14 cellular contexts compared by ENCODE assay signal in the genomic region with DNA sequence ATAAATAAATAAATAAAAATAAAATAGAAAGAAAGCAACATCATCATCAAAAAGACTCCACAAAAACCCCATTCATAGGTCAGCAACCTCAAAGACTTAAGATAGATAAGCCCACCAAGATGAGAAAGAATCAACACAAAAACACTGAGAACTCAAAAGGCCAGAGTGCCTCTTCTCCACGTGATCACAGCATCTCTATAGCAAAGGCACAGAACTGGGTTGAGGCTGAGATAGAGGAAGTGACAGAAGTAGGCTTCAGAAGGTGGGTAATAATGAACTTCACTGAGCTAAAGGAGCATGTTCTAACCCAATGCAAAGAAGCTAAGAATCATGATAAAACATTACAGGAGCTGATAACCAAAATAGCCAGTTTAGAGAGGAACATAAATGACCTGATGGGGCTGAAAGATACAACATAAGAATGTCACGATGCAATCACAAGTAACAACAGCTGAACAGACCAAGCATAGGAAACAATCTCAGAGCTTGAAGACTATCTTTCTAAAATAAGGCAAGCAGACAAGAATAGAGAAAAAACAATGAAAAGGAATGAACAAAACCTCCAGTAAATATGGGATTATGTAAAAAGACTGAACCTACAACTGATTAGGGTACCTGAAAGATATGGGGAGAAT. TPM values are rescaled to one million over a fixed set of nuclear protein-coding genes. Genes with fewer than 3 reads are reported as not detected.
DNase-seq lines count a peak whose midpoint lies in the region; ATAC-seq and TF ChIP-seq lines count a peak whose summit lies in the region.
"Had no signal": no experiment of that assay in that cellular context is flagged by ENCODE, and none has a peak within 500 bp of the region (broad histone marks: within the 10 kb centered on the region; RNA-seq: fewer than 3 reads in every experiment).

No MANE protein-coding gene starts in this region.

- intact Hi-C loops in Calu3 (cut with micrococcal nuclease; ENCODE audit: unreplicated experiment) (no loop called here), OCI-LY7 (cut with micrococcal nuclease; ENCODE audit: unreplicated experiment) (no loop called here), body of pancreas (cut with DNase I) (no loop called here)

- no peaks in the 10 kb centered on the region for H3K36me3 Mint-ChIP-seq in Calu3 (ENCODE audit: insufficient read depth, unreplicated experiment)
- H3K36me3 Mint-ChIP-seq in chondrocyte (ENCODE audit: low read depth) = peaks cover 6% of the 10 kb centered on the region
- H3K36me3 Mint-ChIP-seq: activated naive CD4-positive, alpha-beta T cell treated with anti-CD3 and anti-CD28 coated beads, Interleukin-2, amount 50 U/mL, for 72 hours had no signal

- H3K36me3 ChIP-seq in OCI-LY7 (ENCODE audit: insufficient read depth, low read length) (peaks cover 35% of the 10 kb centered on the region), body of pancreas (replicated peaks in 1 of 2; ENCODE audit: insufficient read depth in 1 of 2, low read depth in 2 of 2) (no peaks in the 10 kb centered on the region)
- H3K36me3 ChIP-seq: BE2C had no signal

- H3K27me3 Mint-ChIP-seq in Calu3 (ENCODE audit: unreplicated experiment) = no peaks in the 10 kb centered on the region
- no peaks in the 10 kb centered on the region for H3K27me3 Mint-ChIP-seq in chondrocyte (ENCODE audit: low read depth)

- peaks cover 24% of the 10 kb centered on the region for H3K4me1 Mint-ChIP-seq in Calu3 (ENCODE audit: low read depth, unreplicated experiment)
- H3K4me1 Mint-ChIP-seq in chondrocyte (ENCODE audit: low read depth) = peaks cover 36% of the 10 kb centered on the region

- no peaks in the 10 kb centered on the region for H3K9me3 Mint-ChIP-seq in Calu3 (ENCODE audit: low read depth, unreplicated experiment)
- H3K9me3 Mint-ChIP-seq in chondrocyte (ENCODE audit: low read depth) = peaks cover 12% of the 10 kb centered on the region
- H3K9me3 Mint-ChIP-seq: activated naive CD4-positive, alpha-beta T cell treated with anti-CD3 and anti-CD28 coated beads, Interleukin-2, amount 50 U/mL, for 72 hours; T-helper 2 cell treated with Interferon-gamma antibody and Interleukin-4, amounts not matched to agents 5 μg/mL and 100 μg/mL, for 36 hours had no signal

- peaks cover 49% of the 10 kb centered on the region for H3K79me2 ChIP-seq in OCI-LY7 (ENCODE audit: insufficient read depth, low read depth, low read length)

- H3K27ac ChIP-seq in OCI-LY7 (ENCODE audit: low read depth, low read length, poor library complexity, severe bottlenecking) = peak overlapping the region; percentile 30
- no peak overlapping the region for H3K27ac ChIP-seq in body of pancreas

- BruUV-seq in Calu3 (replicated peaks; lab: Mats Ljungman, UMichigan) (no TSS peak), OCI-LY7 (replicated peaks; lab: Mats Ljungman, UMichigan) (no TSS peak)

- H4K20me1 ChIP-seq in OCI-LY7 (ENCODE audit: insufficient read depth, low read length) = no peaks in the 10 kb centered on the region

- TF ChIP-seq CTCF in AG10803 (conservative IDR thresholded peaks at IDR 0.05; ENCODE audit: low read length) = no peak
- no peak for TF ChIP-seq CTCF in Calu3 (IDR thresholded peaks at IDR 0.05; ENCODE audit: unreplicated experiment)
- TF ChIP-seq CTCF in OCI-LY7 (conservative IDR thresholded peaks at IDR 0.05; ENCODE audit: low read length) = no peak
- no peak for TF ChIP-seq CTCF in chondrocyte (IDR thresholded peaks at IDR 0.05)
- TF ChIP-seq CTCF in body of pancreas (IDR thresholded peaks at IDR 0.05) = no peak

- peak overlapping the region; percentile 50 for H3K4me2 ChIP-seq in OCI-LY7 (ENCODE audit: low read length)

- H3K27me3 ChIP-seq in body of pancreas = no peaks in the 10 kb centered on the region
- H3K27me3 ChIP-seq: BE2C had no signal

- DNase-seq in AG10803 (ENCODE audit: low read depth) (peak; percentile 46), Calu3 (no peak), OCI-LY7 (ENCODE audit: low spot score) (peak; percentile 65), chondrocyte (ENCODE audit: low spot score) (no peak), cerebellum (ENCODE audit: low spot score) (no peak), body of pancreas (no peak), NCI-H774 (lab: John Stamatoyannopoulos, UW) (no peak), NCI-H2196 treated with DMSO at 0.1 percent for 48 hours (lab: John Stamatoyannopoulos, UW; ENCODE audit: unreplicated experiment) (no peak)
- DNase-seq: activated CD4-positive, alpha-beta T cell treated with anti-CD3 and anti-CD28 coated beads, Interleukin-2, amount 50 U/mL, for 48 hours; BE2C; PC-3 had no signal

- ATAC-seq in body of pancreas = no peak
- ATAC-seq: activated naive CD4-positive, alpha-beta T cell treated with anti-CD3 and anti-CD28 coated beads, Interleukin-2, amount 50 U/mL, for 72 hours; PC-3 had no signal

- H3K4me3 Mint-ChIP-seq in Calu3 (ENCODE audit: low read depth, unreplicated experiment) = no peak overlapping the region
- no peak overlapping the region for H3K4me3 Mint-ChIP-seq in chondrocyte (ENCODE audit: unreplicated experiment)
- H3K4me3 Mint-ChIP-seq: T-helper 2 cell treated with Interferon-gamma antibody and Interleukin-4, amounts not matched to agents 5 μg/mL and 100 μg/mL, for 36 hours had no signal

- TF ChIP-seq POLR2A in body of pancreas (IDR thresholded peaks at IDR 0.05) = no peak

- H3K27ac Mint-ChIP-seq in Calu3 (ENCODE audit: unreplicated experiment) (peak overlapping the region; percentile 76), chondrocyte (ENCODE audit: unreplicated experiment) (peak overlapping the region; percentile 80)
- H3K27ac Mint-ChIP-seq: activated naive CD4-positive, alpha-beta T cell treated with anti-CD3 and anti-CD28 coated beads, Interleukin-2, amount 50 U/mL, for 72 hours; T-helper 2 cell treated with Interferon-gamma antibody and Interleukin-4, amounts not matched to agents 5 μg/mL and 100 μg/mL, for 36 hours had no signal

- CTCF ChIA-PET in Calu3 (lab: Charles Lee) = interaction anchor here (1.1 kb wide), 1 partner anchor 15 kb away, joined by 3 read pairs; no protein-coding TSS in a partner anchor
- CTCF ChIA-PET in OCI-LY7 (lab: Charles Lee; ENCODE audit: unreplicated experiment) = no interaction called here

- peaks cover 23% of the 10 kb centered on the region for H3K4me1 ChIP-seq in OCI-LY7 (ENCODE audit: insufficient read depth, low read length, poor library complexity, severe bottlenecking)
- no peaks in the 10 kb centered on the region for H3K4me1 ChIP-seq in body of pancreas
- H3K4me1 ChIP-seq: BE2C had no signal

- H3K9me2 ChIP-seq in OCI-LY7 (ENCODE audit: insufficient read depth, low read length) = no peaks in the 10 kb centered on the region

- H3K4me3 ChIP-seq in AG10803 (ENCODE audit: low read length) (no peak overlapping the region), OCI-LY7 (ENCODE audit: low read depth, low read length, poor library complexity, severe bottlenecking) (peak overlapping the region; percentile 33), body of pancreas (no peak overlapping the region)

- no peaks in the 10 kb centered on the region for H3K9me3 ChIP-seq in OCI-LY7 (ENCODE audit: low read length)
- no peaks in the 10 kb centered on the region for H3K9me3 ChIP-seq in body of pancreas
- H3K9me3 ChIP-seq: BE2C had no signal

- H2AFZ ChIP-seq in OCI-LY7 (ENCODE audit: low read length) = no peak overlapping the region

- POLR2A ChIA-PET in OCI-LY7 (lab: Charles Lee) = interaction anchor here (0.6 to 3.1 kb wide), 6 partner anchors 10 to 278 kb away, joined by 3 to 16 read pairs (median 3); no protein-coding TSS in a partner anchor

- 83 to 87% methylated on average over 2 of the region's 2 CpGs for WGBS in body of pancreas, 2 donors

RNA-seq across cellular contexts. Expression of a gene that starts 26.4 kb away (rescaled TPM):
- 35.6 and 48.8 TPM in 2 replicates for total RNA-seq in Calu3 (2022)
- 53.9 and 56.3 TPM in 2 replicates for total RNA-seq in OCI-LY7 (2014; rRNA removed; shearing (Covaris generic))
- total RNA-seq in OCI-LY7 (2022) = 49.0 and 60.3 TPM in 2 replicates
- total RNA-seq in chondrocyte = 25.7 to 28.9 TPM (median 26.9 TPM) in 3 replicates
- 53.1 TPM for total RNA-seq in cerebellum
- 10 to 100 TPM; 15.8 to 25.2 TPM for total RNA-seq in body of pancreas

RNA-seq across cellular contexts. Expression of a gene that starts 52.2 kb away (rescaled TPM):
- total RNA-seq in Calu3 (2022) = 0.47 TPM in 1 of 2 replicates, not detected in the other
- not detected in 2 replicates for total RNA-seq in OCI-LY7 (2014; rRNA removed; shearing (Covaris generic))
- total RNA-seq in OCI-LY7 (2022) = not detected in 2 replicates
- not detected in 3 replicates for total RNA-seq in chondrocyte
- 0.36 TPM for total RNA-seq in cerebellum
- total RNA-seq in body of pancreas = 1 to 10 TPM; 1.0 to 9.6 TPM
- total RNA-seq: activated naive CD4-positive, alpha-beta T cell treated with anti-CD3 and anti-CD28 coated beads, Interleukin-2, amount 50 U/mL, for 72 hours; PC-3; skeletal muscle tissue had no signal

Comparison
In these comparisons a context has a peak if more than half of its experiments do, and no peak if none do; other contexts are left out.
1. DNase-seq: peak in AG10803 (single experiment) and OCI-LY7 (single experiment); none in Calu3 (single experiment), chondrocyte (single experiment), cerebellum (single experiment), body of pancreas (0 of 4), NCI-H774 (single experiment) and NCI-H2196 treated with DMSO at 0.1 percent for 48 hours (single experiment).